Comparison of ENCODE assay signal across 8 cellular contexts in the genomic region with DNA sequence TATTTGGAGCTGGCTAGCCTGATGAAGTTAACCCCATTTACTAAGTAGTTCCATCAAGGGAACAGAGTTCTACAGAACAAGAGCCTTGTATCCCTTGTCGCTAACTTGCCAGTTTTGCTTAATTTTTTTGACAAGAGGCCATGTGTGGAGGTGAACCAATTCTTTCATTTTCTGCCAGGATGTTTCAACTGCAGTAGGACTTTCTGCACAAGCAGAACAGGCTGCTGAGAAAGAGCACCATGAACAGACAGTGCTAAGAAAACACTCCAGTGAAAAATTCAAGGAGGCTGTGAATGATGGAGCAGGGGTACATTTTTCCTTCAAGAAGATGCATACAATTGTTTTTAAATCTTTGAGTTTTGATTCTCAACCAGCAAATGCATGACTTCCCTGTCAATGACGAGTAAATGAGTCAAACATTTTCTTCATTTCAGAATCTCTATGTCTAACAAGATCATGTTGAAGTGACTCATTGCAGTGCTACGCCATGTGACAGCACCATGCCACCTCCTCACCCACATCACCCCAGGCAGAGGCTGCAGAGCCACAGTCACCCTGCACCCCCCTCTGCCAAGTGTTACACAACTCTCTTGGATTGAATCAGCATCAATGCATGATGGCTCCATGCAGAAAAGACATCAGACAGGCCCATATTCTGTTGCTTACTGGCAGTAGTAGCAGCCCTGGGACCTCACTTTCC.
A peak's percentile ranks its signal among the peaks of the same experiment; 100 is the strongest.
DNase-seq lines count a peak whose midpoint lies in the region; ATAC-seq and TF ChIP-seq lines count a peak whose summit lies in the region.

No MANE protein-coding gene starts in this region.

- in situ Hi-C loops in GM13976 (cut with MboI; ENCODE audit: low sequenced_read_pairs, unreplicated experiment): no loop called here

- H3K36me3 ChIP-seq in mucosa of descending colon (ENCODE audit: low read depth): no peaks in the 10 kb centered on the region

- TF ChIP-seq CTCF in foreskin keratinocyte (conservative IDR thresholded peaks at IDR 0.05): no peak
- no peak for TF ChIP-seq CTCF in GM13976 (IDR thresholded peaks at IDR 0.05; ENCODE audit: borderline replicate concordance, control extremely low read depth, extremely low read depth, insufficient read depth, missing control alignments)
- no peak for TF ChIP-seq CTCF in mucosa of descending colon (IDR thresholded peaks at IDR 0.05)

- ATAC-seq in foreskin keratinocyte (peak; percentile 100), mucosa of descending colon (no peak)

- H3K27ac ChIP-seq in foreskin keratinocyte: peak overlapping the region; percentile 1

- H3K4me1 ChIP-seq in foreskin keratinocyte: peaks cover 7% of the 10 kb centered on the region
- no peaks in the 10 kb centered on the region for H3K4me1 ChIP-seq in mucosa of descending colon (ENCODE audit: low read depth)

- no peaks in the 10 kb centered on the region for H3K9me3 ChIP-seq in mucosa of descending colon

- H3K27me3 ChIP-seq in foreskin keratinocyte: no peaks in the 10 kb centered on the region

- intact Hi-C loops in mucosa of descending colon (cut with DNase I, micrococcal nuclease): no loop called here

- DNase-seq in activated T-cell treated with anti-CD3 and anti-CD28 coated beads for 24 hours (ENCODE audit: low read depth) (peak; percentile 66), activated T-cell treated with anti-CD3 and anti-CD28 coated beads for 4 hours (peak; percentile 6), foreskin keratinocyte (peak; percentile 89 to 95), DMS53 (lab: John Stamatoyannopoulos, UW) (no peak), GM13976 (ENCODE audit: low spot score) (no peak), mucosa of descending colon (no peak)
- DNase-seq in activated T-cell treated with anti-CD3 and anti-CD28 coated beads, Interleukin-2, amount 50 U/mL, for 1 hour: no peak
- DNase-seq in stimulated activated CD4-positive, alpha-beta T cell treated with anti-CD3 and anti-CD28 coated beads, Interleukin-4, amount 100 ng/mL, for 4 hours: peak; percentile 59 to 66

- H3K4me3 ChIP-seq in mucosa of descending colon: no peak overlapping the region

Comparison
In these comparisons a context has a peak if more than half of its experiments do, and no peak if none do; other contexts are left out.
1. DNase-seq: peak in activated T-cell treated with anti-CD3 and anti-CD28 coated beads for 24 hours (single experiment), activated T-cell treated with anti-CD3 and anti-CD28 coated beads for 4 hours (single experiment), foreskin keratinocyte (2 of 2) and stimulated activated CD4-positive, alpha-beta T cell treated with anti-CD3 and anti-CD28 coated beads, Interleukin-4, amount 100 ng/mL, for 4 hours (2 of 2); none in activated T-cell treated with anti-CD3 and anti-CD28 coated beads, Interleukin-2, amount 50 U/mL, for 1 hour (single experiment), DMS53 (single experiment), GM13976 (single experiment) and mucosa of descending colon (0 of 3).